ENCODE assay signal across 14 cellular contexts in the genomic region with DNA sequence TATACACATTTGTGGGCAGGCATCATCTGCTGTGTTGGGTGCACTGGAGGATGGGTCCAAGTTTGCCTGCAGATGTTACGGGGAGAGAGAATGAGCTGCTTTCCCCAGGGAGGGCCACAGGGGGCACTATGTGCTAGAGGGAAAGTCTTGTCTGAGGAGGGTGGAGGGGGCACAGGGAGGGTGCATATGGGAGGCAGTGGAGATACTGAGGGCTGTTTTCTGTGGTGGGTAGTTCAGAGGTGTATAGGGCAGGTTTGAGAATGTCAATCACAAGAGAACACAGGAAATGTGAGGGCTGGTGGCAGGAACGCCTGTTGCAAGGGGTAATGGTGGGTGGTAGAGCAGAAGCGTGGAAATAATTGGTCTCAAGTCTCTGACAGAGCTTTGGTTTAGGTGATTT. TPM values are rescaled to one million over a fixed set of nuclear protein-coding genes. Genes with fewer than 3 reads are reported as not detected.
DNase-seq lines count a peak whose midpoint lies in the region; ATAC-seq lines count a peak whose summit lies in the region.
"Had no signal": no experiment of that assay in that cellular context is flagged by ENCODE, and none has a peak within 500 bp of the region (broad histone marks: within the 10 kb centered on the region; RNA-seq: fewer than 3 reads in every experiment).

No MANE protein-coding gene starts in this region.

- peak; percentile 20 for DNase-seq in activated naive CD4-positive, alpha-beta T cell treated with Interleukin-2 at 50 U/mL for 16 hours
- DNase-seq in activated naive CD4-positive, alpha-beta T cell (lab: John Stamatoyannopoulos, UW) = no peak
- no peak for DNase-seq in activated T-cell treated with anti-CD3 and anti-CD28 coated beads, Interleukin-2, amount 50 U/mL, for 24 hours
- DNase-seq in iPS-NIHi7 (ENCODE audit: extremely low spot score) (peak; percentile 28), cardiac septum (ENCODE audit: low spot score) (no peak), NCI-H1417 treated with DMSO at 0.1 percent for 48 hours (lab: John Stamatoyannopoulos, UW) (no peak), Right ventricle myocardium superior (no peak)
- DNase-seq: gastrocnemius medialis, NCI-H1436 had no signal

- intact Hi-C loops in cardiac septum (cut with DNase I) = loop anchor here (10.0 kb wide), 1 partner anchor 171 kb away; the partner anchor contains the start of gene EBF4
- intact Hi-C loops in Right ventricle myocardium superior (cut with DNase I) = no loop called here

- H3K27ac Mint-ChIP-seq in activated T-cell treated with anti-CD3 and anti-CD28 coated beads, Interleukin-2, amount 50 U/mL, for 24 hours = peak overlapping the region; percentile 74

- H3K4me3 ChIP-seq in thymus (ENCODE audit: low read length) = no peak overlapping the region
- H3K4me3 ChIP-seq: breast epithelium, gastrocnemius medialis, lung had no signal

- peaks cover 44% of the 10 kb centered on the region for H3K36me3 ChIP-seq in thymus (ENCODE audit: control insufficient read depth, insufficient read depth)
- H3K36me3 ChIP-seq: breast epithelium had no signal

- no peak for ATAC-seq in Right ventricle myocardium superior (ENCODE audit: poor library complexity)
- ATAC-seq: gastrocnemius medialis had no signal

- H3K9me3 Mint-ChIP-seq in activated T-cell treated with anti-CD3 and anti-CD28 coated beads, Interleukin-2, amount 50 U/mL, for 24 hours = no peaks in the 10 kb centered on the region

- H3K27me3 Mint-ChIP-seq in activated T-cell treated with anti-CD3 and anti-CD28 coated beads, Interleukin-2, amount 50 U/mL, for 24 hours = no peaks in the 10 kb centered on the region

- H3K4me1 Mint-ChIP-seq in activated T-cell treated with anti-CD3 and anti-CD28 coated beads, Interleukin-2, amount 50 U/mL, for 24 hours (ENCODE audit: low read depth) = peaks cover 42% of the 10 kb centered on the region

- H3K9me3 ChIP-seq in thymus (ENCODE audit: control insufficient read depth) = no peaks in the 10 kb centered on the region
- H3K9me3 ChIP-seq: breast epithelium, gastrocnemius medialis had no signal

- peaks cover 4% of the 10 kb centered on the region for H3K27me3 ChIP-seq in thymus (ENCODE audit: control insufficient read depth, insufficient read depth)
- H3K27me3 ChIP-seq: breast epithelium, gastrocnemius medialis had no signal

- peaks cover 63% of the 10 kb centered on the region for H3K36me3 Mint-ChIP-seq in activated T-cell treated with anti-CD3 and anti-CD28 coated beads, Interleukin-2, amount 50 U/mL, for 24 hours (ENCODE audit: low read depth)

- no peaks in the 10 kb centered on the region for H3K4me1 ChIP-seq in thymus (ENCODE audit: control insufficient read depth, insufficient read depth, low read length)
- H3K4me1 ChIP-seq: breast epithelium, gastrocnemius medialis had no signal

- peak overlapping the region; percentile 0 for H3K27ac ChIP-seq in thymus (ENCODE audit: low read depth)
- H3K27ac ChIP-seq: breast epithelium, gastrocnemius medialis, VCaP had no signal

- 85% methylated on average over 3 of the region's 3 CpGs for WGBS in thymus

- H3K4me3 Mint-ChIP-seq in activated T-cell treated with anti-CD3 and anti-CD28 coated beads, Interleukin-2, amount 50 U/mL, for 24 hours = no peak overlapping the region

RNA-seq across cellular contexts. Expression of gene PTPRA, which starts 7.7 kb away (rescaled TPM):
- polyA plus RNA-seq in thymus = 35.5 TPM
- total RNA-seq in cardiac septum (23.5 TPM), Right ventricle myocardium superior (24.2 TPM)

RNA-seq across cellular contexts. Expression of gene VPS16, which starts 25.1 kb away (rescaled TPM):
- 93.3 TPM for polyA plus RNA-seq in thymus
- total RNA-seq in cardiac septum (23.3 TPM), Right ventricle myocardium superior (17.1 TPM)

RNA-seq across cellular contexts. Expression of gene PCED1A, which starts 25.2 kb away (rescaled TPM):
- 105 TPM for polyA plus RNA-seq in thymus
- 12.8 TPM for total RNA-seq in cardiac septum
- total RNA-seq in Right ventricle myocardium superior = 7.3 TPM

RNA-seq across cellular contexts. Expression of gene TMEM239, which starts 49.5 kb away (rescaled TPM):
- under 0.01 TPM for polyA plus RNA-seq in thymus
- not detected for total RNA-seq in cardiac septum
- not detected for total RNA-seq in Right ventricle myocardium superior
- total RNA-seq: gastrocnemius medialis, lung had no signal
- polyA plus RNA-seq: AG04450, lung had no signal

RNA-seq across cellular contexts. Expression of gene C20orf141, which starts 50.8 kb away (rescaled TPM):
- polyA plus RNA-seq in thymus = 1.3 TPM
- not detected for total RNA-seq in cardiac septum
- not detected for total RNA-seq in Right ventricle myocardium superior
- total RNA-seq: breast epithelium, gastrocnemius medialis, lung had no signal
- polyA plus RNA-seq: AG04450, lung had no signal

Comparison
In these comparisons a context has a peak if more than half of its experiments do, and no peak if none do; other contexts are left out.
1. DNase-seq: peak in activated naive CD4-positive, alpha-beta T cell treated with Interleukin-2 at 50 U/mL for 16 hours (single experiment) and iPS-NIHi7 (single experiment); none in activated naive CD4-positive, alpha-beta T cell (0 of 4), activated T-cell treated with anti-CD3 and anti-CD28 coated beads, Interleukin-2, amount 50 U/mL, for 24 hours (single experiment), cardiac septum (single experiment), NCI-H1417 treated with DMSO at 0.1 percent for 48 hours (single experiment) and Right ventricle myocardium superior (single experiment).